In the genomic region with DNA sequence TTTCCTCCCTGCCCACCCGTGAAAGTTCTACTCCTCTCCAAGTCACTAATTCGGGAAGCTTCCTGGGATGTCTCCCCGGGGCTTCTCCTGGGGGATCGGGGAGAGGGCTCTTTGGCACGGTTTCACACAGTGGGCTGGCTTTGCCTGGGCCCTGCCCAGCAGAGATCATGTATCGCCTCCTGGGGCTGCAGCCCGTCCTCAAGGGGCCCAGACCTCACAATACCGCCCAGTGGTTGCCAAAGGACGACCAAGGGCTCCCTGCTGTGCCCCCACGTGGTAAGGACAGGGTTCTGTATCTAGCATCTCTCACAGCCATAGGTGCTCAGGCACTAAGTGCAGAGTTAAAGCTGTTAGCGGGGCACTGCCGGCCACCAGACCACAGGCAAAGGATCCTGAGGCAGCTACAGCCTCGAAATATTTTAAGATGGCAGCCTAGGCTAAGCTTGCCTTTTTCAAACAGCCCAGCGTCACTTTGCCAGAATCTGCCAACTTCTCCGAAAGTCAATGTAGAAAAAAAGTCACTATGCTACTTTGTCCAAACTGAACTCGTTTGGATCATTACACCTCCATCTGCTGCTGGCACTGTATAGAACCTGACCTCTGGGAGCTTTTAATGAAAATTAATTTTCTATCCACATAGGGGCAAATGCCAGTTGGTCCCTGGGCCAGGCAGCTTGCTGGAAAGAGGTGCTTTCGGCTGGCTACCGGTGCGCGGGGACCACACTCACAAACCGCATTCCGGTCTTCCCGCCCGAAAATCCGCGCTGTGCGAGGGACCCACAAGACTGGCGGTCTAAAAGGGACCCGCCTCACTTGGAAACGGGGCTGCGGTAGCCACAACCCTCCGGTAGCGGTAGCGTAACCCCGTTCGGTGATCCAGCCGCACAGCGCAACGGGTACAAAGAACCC, we compare ENCODE assay signal across 9 cellular contexts. TPM values are rescaled to one million over a fixed set of nuclear protein-coding genes. Genes with fewer than 3 reads are reported as not detected.
DNase-seq lines count a peak whose midpoint lies in the region; ATAC-seq, FAIRE-seq and TF ChIP-seq lines count a peak whose summit lies in the region.
"Had no signal": no experiment of that assay in that cellular context is flagged by ENCODE, and none has a peak within 500 bp of the region (broad histone marks: within the 10 kb centered on the region; RNA-seq: fewer than 3 reads in every experiment).

No MANE protein-coding gene starts in this region.

- no peaks in the 10 kb centered on the region for H3K27me3 ChIP-seq in GM12878 (replicated peaks in 1 of 2; ENCODE audit: control insufficient read depth in 2 of 2, insufficient read depth in 2 of 2, low read length in 1 of 2)

- DNase-seq in DMS153 (lab: John Stamatoyannopoulos, UW): peak; percentile 65
- DNase-seq in NCI-H1436 treated with DMSO at 0.1 percent for 48 hours (lab: John Stamatoyannopoulos, UW): peak; percentile 33
- DNase-seq in GM12878 (ENCODE audit: low read depth, low spot score): no peak
- peak; percentile 77 for DNase-seq in myocyte (ENCODE audit: low read depth)
- DNase-seq in GF-D8 (lab: John Stamatoyannopoulos, UW): no peak
- DNase-seq in activated CD4-positive, alpha-beta T cell treated with anti-CD3 and anti-CD28 coated beads for 1 hour: no peak
- no peak for DNase-seq in foreskin fibroblast

- POLR2A ChIA-PET in GM12878 (lab: Charles Lee): no interaction called here

- CTCF ChIA-PET in GM12878 (lab: Yijun Ruan, JAX): interaction anchor here (1.0 kb wide), 1 partner anchor 250 kb away, joined by 3 read pairs; no protein-coding TSS in a partner anchor

- H2AFZ ChIP-seq in GM12878 (ENCODE audit: control insufficient read depth, low read depth, low read length): no peak overlapping the region

- WGBS in GM12878 (ENCODE audit: insufficient coverage, insufficient replicate concordance, low lambda C conversion rate, missing lambda C conversion rate): 94% methylated on average over 39 of the region's 39 CpGs

- in situ Hi-C loops in GM12878 (cut with MboI): no loop called here

- SMC1A ChIA-PET in GM12878 (lab: Charles Lee; ENCODE audit: uncharacterized antibody, unreplicated experiment): no interaction called here

- H3K36me3 ChIP-seq in GM12878 (ENCODE audit: control insufficient read depth in 2 of 2, insufficient read depth in 2 of 2, low read length in 1 of 2): peaks cover 3 to 9% of the 10 kb centered on the region in 2 experiments; a peak in 3 of 4 replicates

- TF ChIP-seq CTCF in GM12878 (IDR thresholded peaks at IDR 0.05 in 2 of 3, conservative IDR thresholded peaks at IDR 0.05 in 1 of 3; ENCODE audit: control insufficient read depth in 2 of 3, extremely low read depth in 1 of 3, insufficient read depth in 1 of 3, low read depth in 3 of 3, low read length in 3 of 3): no peak
- TF ChIP-seq CTCF in foreskin fibroblast (IDR thresholded peaks at IDR 0.05; ENCODE audit: low read depth, low read length): no peak

- no peak for TF ChIP-seq POLR2A in GM12878 (IDR thresholded peaks at IDR 0.05; ENCODE audit: low read depth, low read length)

- H3K4me1 ChIP-seq in GM12878 (ENCODE audit: control insufficient read depth, insufficient read depth, low read length): peaks cover 2% of the 10 kb centered on the region

- no peak for TF ChIP-seq EP300 in GM12878 (IDR thresholded peaks at IDR 0.05; ENCODE audit: borderline replicate concordance in 1 of 2, control insufficient read depth in 1 of 2, low read depth in 2 of 2, low read length in 2 of 2)

- peak; percentile 50 for ATAC-seq in GM12878
- ATAC-seq in GM21723 (IDR thresholded peaks at IDR 0.05; ENCODE audit: unreplicated experiment): no peak

- FAIRE-seq in GM12878 (lab: Jason Lieb, UNC): no peak

- H3K9me3 ChIP-seq in GM12878 (replicated peaks; ENCODE audit: control insufficient read depth, insufficient read depth, low read length): no peaks in the 10 kb centered on the region

- no peak for TF ChIP-seq RAD21 in GM12878 (IDR thresholded peaks at IDR 0.05; ENCODE audit: insufficient read depth, low read depth, low read length)

- RAD21 ChIA-PET in GM12878 (lab: Charles Lee; ENCODE audit: unreplicated experiment): interaction anchor here (0.7 kb wide), 1 partner anchor 127 kb away, joined by 4 read pairs; no protein-coding TSS in a partner anchor

- H3K4me3 ChIP-seq in GM12878 (no peak overlapping the region), foreskin fibroblast (ENCODE audit: low read depth in 1 of 2, low read length in 2 of 2) (no peak overlapping the region)

- no peak overlapping the region for H3K27ac ChIP-seq in GM12878 (ENCODE audit: control insufficient read depth, insufficient read depth)
- H3K27ac ChIP-seq: KMS-11 had no signal

- H3K79me2 ChIP-seq in GM12878 (ENCODE audit: control insufficient read depth, insufficient read depth, low read length): peaks cover 14% of the 10 kb centered on the region

- no peak overlapping the region for H3K9ac ChIP-seq in GM12878 (ENCODE audit: control insufficient read depth, insufficient read depth, low read length)
- H3K9ac ChIP-seq: KMS-11 had no signal

- BruUV-seq in GM12878 (replicated peaks; lab: Mats Ljungman, UMichigan): no TSS peak

- intact Hi-C loops in GM12878 (cut with micrococcal nuclease; ENCODE audit: unreplicated experiment): no loop called here

- no peaks in the 10 kb centered on the region; the same call in 1 of the 2 replicates for H4K20me1 ChIP-seq in GM12878 (ENCODE audit: control insufficient read depth, insufficient read depth)

- no peak overlapping the region for H3K4me2 ChIP-seq in GM12878 (ENCODE audit: control insufficient read depth, insufficient read depth)
- H3K4me2 ChIP-seq: KMS-11 had no signal

TF ChIP-seq in GM12878, 131 proteins besides CTCF, POLR2A, EP300 and RAD21:
- TF ChIP-seq CBX5 (IDR thresholded peaks at IDR 0.05; ENCODE audit: low read depth) (no peak), HDGF (IDR thresholded peaks at IDR 0.05) (no peak), NFXL1 (IDR thresholded peaks at IDR 0.05; ENCODE audit: borderline replicate concordance) (no peak), TCF7 (IDR thresholded peaks at IDR 0.05; ENCODE audit: borderline replicate concordance) (no peak), ZNF384 (IDR thresholded peaks at IDR 0.05; ENCODE audit: borderline replicate concordance, low read depth, low read length) (no peak), ATF7 (IDR thresholded peaks at IDR 0.05; ENCODE audit: low read depth) (no peak), MTA3 (IDR thresholded peaks at IDR 0.05; ENCODE audit: borderline replicate concordance, low read length) (no peak)
- TF ChIP-seq, protein P1, sequence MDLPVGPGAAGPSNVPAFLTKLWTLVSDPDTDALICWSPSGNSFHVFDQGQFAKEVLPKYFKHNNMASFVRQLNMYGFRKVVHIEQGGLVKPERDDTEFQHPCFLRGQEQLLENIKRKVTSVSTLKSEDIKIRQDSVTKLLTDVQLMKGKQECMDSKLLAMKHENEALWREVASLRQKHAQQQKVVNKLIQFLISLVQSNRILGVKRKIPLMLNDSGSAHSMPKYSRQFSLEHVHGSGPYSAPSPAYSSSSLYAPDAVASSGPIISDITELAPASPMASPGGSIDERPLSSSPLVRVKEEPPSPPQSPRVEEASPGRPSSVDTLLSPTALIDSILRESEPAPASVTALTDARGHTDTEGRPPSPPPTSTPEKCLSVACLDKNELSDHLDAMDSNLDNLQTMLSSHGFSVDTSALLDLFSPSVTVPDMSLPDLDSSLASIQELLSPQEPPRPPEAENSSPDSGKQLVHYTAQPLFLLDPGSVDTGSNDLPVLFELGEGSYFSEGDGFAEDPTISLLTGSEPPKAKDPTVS (IDR thresholded peaks at IDR 0.05; ENCODE audit: low read depth, low read length): no peak

RNA-seq across cellular contexts. Expression of a gene that starts 1.3 kb away (rescaled TPM):
- not detected in 2 replicates for total RNA-seq in GM12878 (2013; cell fraction: nucleolus; rRNA removed)
- total RNA-seq in GM12878 (2014; rRNA removed): not detected in 2 replicates
- not detected in 2 replicates for total RNA-seq in GM12878 (2014; rRNA removed; fragmentation: Illumina TruSeq; extraction: Trizol)
- total RNA-seq in GM12878 (2021): not detected in 2 replicates
- polyA plus RNA-seq in GM12878 (2011; ENCODE audit: low read depth): 1.6 TPM
- polyA plus RNA-seq in GM12878 (2011; rRNA removed): not detected in 2 replicates
- 0.07 TPM in 1 of 2 replicates, not detected in the other for polyA plus RNA-seq in GM12878 (2011; cell fraction: cytosol; rRNA removed)
- polyA plus RNA-seq in GM12878 (2011; cell fraction: nucleus; rRNA removed): not detected in 2 replicates
- 0.79 and 1.3 TPM in 2 replicates for polyA plus RNA-seq in GM12878 (2012)
- polyA plus RNA-seq in GM12878 (2014; fragmentation: Illumina TruSeq; extraction: Trizol): not detected in 2 replicates
- not detected for polyA plus RNA-seq in GM12878 (2014; fragmentation: Nextera tagmentation; extraction: Ambion mirVana)
- 0.22 TPM in 1 of 2 replicates, not detected in the other for polyA plus RNA-seq in GM12878 (2014; rRNA removed)
- under 1 TPM; 0.42 to 0.99 TPM for polyA plus RNA-seq in GM12878 (2016; fragmentation: Nextera tagmentation; extraction: Ambion mirVana)
- not detected in 2 replicates for polyA minus RNA-seq in GM12878 (2011; rRNA and poly(A)+ RNA removed)
- polyA minus RNA-seq in GM12878 (2011; cell fraction: cytosol; rRNA and poly(A)+ RNA removed): not detected in 2 replicates
- not detected in 2 replicates for polyA minus RNA-seq in GM12878 (2011; cell fraction: nucleus; rRNA and poly(A)+ RNA removed)
- total RNA-seq in myocyte: 0.19 TPM in 1 of 2 replicates, not detected in the other
- 5.1 TPM for polyA plus RNA-seq in myocyte (2012)

RNA-seq across cellular contexts. Expression of a gene that starts 7.9 kb away (rescaled TPM):
- total RNA-seq in GM12878 (2013; cell fraction: nucleolus; rRNA removed): 50.2 and 57.6 TPM in 2 replicates
- total RNA-seq in GM12878 (2014; rRNA removed) (37.2 and 39.1 TPM in 2 replicates), GM12878 (2014; rRNA removed; fragmentation: Illumina TruSeq; extraction: Trizol) (29.4 and 30.0 TPM in 2 replicates), GM12878 (2021) (42.0 and 51.2 TPM in 2 replicates), myocyte (668 and 741 TPM in 2 replicates)
- polyA plus RNA-seq in GM12878 (2011; ENCODE audit: low read depth): 20.7 TPM
- polyA plus RNA-seq in GM12878 (2011; rRNA removed) (54.7 and 58.9 TPM in 2 replicates), GM12878 (2014; fragmentation: Illumina TruSeq; extraction: Trizol) (44.1 and 44.3 TPM in 2 replicates), GM12878 (2014; fragmentation: Nextera tagmentation; extraction: Ambion mirVana) (10 to 100 TPM; 24.6 to 37.7 TPM), GM12878 (2014; rRNA removed) (48.9 and 50.6 TPM in 2 replicates), GM12878 (2016; fragmentation: Nextera tagmentation; extraction: Ambion mirVana) (10 to 100 TPM; 60.1 to 62.3 TPM)
- 57.9 and 62.7 TPM in 2 replicates for polyA plus RNA-seq in GM12878 (2011; cell fraction: cytosol; rRNA removed)
- polyA plus RNA-seq in GM12878 (2011; cell fraction: nucleus; rRNA removed): 48.9 and 49.3 TPM in 2 replicates
- polyA plus RNA-seq in GM12878 (2012): 28.8 and 30.5 TPM in 2 replicates
- polyA minus RNA-seq in GM12878 (2011; rRNA and poly(A)+ RNA removed): 39.9 and 46.5 TPM in 2 replicates
- 12.3 and 13.3 TPM in 2 replicates for polyA minus RNA-seq in GM12878 (2011; cell fraction: cytosol; rRNA and poly(A)+ RNA removed)
- 14.4 and 29.0 TPM in 2 replicates for polyA minus RNA-seq in GM12878 (2011; cell fraction: nucleus; rRNA and poly(A)+ RNA removed)
- 165 TPM for polyA plus RNA-seq in myocyte (2012)

Comparison
In these comparisons a context has a peak if more than half of its experiments do, and no peak if none do; other contexts are left out.
1. DNase-seq: peak in DMS153 (single experiment), NCI-H1436 treated with DMSO at 0.1 percent for 48 hours (single experiment) and myocyte (single experiment); none in GM12878 (single experiment), GF-D8 (single experiment), activated CD4-positive, alpha-beta T cell treated with anti-CD3 and anti-CD28 coated beads for 1 hour (single experiment) and foreskin fibroblast (0 of 2).
2. RNA of a gene that starts 7.9 kb away (total RNA-seq): 668 to 741 TPM in myocyte; 29.4 to 57.6 TPM in GM12878; every median in the first group is over 10 times any median in the second.